Comparison of ENCODE assay signal across 25 cellular contexts in genomic region chr5:93632327-93632726, GRCh38.
"Had no signal": no experiment of that assay in that cellular context is flagged by ENCODE, and none has a peak within 500 bp of the region (broad histone marks: within the 10 kb centered on the region; RNA-seq: fewer than 3 reads in every experiment).

No MANE protein-coding gene starts in this region.

- H3K9me3 ChIP-seq: prostate gland, right lobe of liver, spleen, tibial artery, upper lobe of left lung, uterus had no signal

- H3K36me3 ChIP-seq: prostate gland, right lobe of liver, tibial artery, upper lobe of left lung, uterus had no signal

- H3K27ac ChIP-seq: coronary artery, hepatocyte, parathyroid adenoma, prostate gland, right lobe of liver, spleen, tibial artery, upper lobe of left lung, uterus had no signal

- H3K4me3 ChIP-seq: coronary artery, dorsolateral prefrontal cortex, hepatocyte, lung, prostate gland, right lobe of liver, spleen, tibial artery, upper lobe of left lung, uterus had no signal

- H3K27me3 ChIP-seq: dorsolateral prefrontal cortex, hepatocyte, right lobe of liver, spleen, tibial artery, upper lobe of left lung, uterus had no signal

- H3K4me3 Mint-ChIP-seq: naive B cell; nephron; stimulated activated memory B cell treated with anti-CD40 and anti-IgM and Interleukin-4, amounts not matched to agents 10 μg/mL and 1 μg/mL and 100 μg/mL, for 72 hours; stimulated activated naive CD8-positive, alpha-beta T cell treated with anti-CD3 and anti-CD28 coated beads, Interleukin-15, Interleukin-2, amounts not matched to agents 100 ng/mL and 50 ng/mL, for 24 hours had no signal

- H3K9me3 Mint-ChIP-seq: naive B cell; nephron; stimulated activated memory B cell treated with anti-CD40 and anti-IgM and Interleukin-4, amounts not matched to agents 10 μg/mL and 1 μg/mL and 100 μg/mL, for 72 hours; stimulated activated naive CD8-positive, alpha-beta T cell treated with anti-CD3 and anti-CD28 coated beads, Interleukin-15, Interleukin-2, amounts not matched to agents 100 ng/mL and 50 ng/mL, for 24 hours had no signal

- ATAC-seq: left colon; left ventricle myocardium superior; right lobe of liver; stimulated activated memory B cell treated with anti-CD40 and anti-IgM and Interleukin-4, amounts not matched to agents 10 μg/mL and 1 μg/mL and 100 μg/mL, for 72 hours had no signal

- H3K4me1 Mint-ChIP-seq: nephron; stimulated activated memory B cell treated with anti-CD40 and anti-IgM and Interleukin-4, amounts not matched to agents 10 μg/mL and 1 μg/mL and 100 μg/mL, for 72 hours had no signal

- H3K4me1 ChIP-seq: parathyroid adenoma, prostate gland, right lobe of liver, spleen, tibial artery, upper lobe of left lung, uterus had no signal

- H3K27ac Mint-ChIP-seq: nephron; stimulated activated memory B cell treated with anti-CD40 and anti-IgM and Interleukin-4, amounts not matched to agents 10 μg/mL and 1 μg/mL and 100 μg/mL, for 72 hours; stimulated activated naive CD8-positive, alpha-beta T cell treated with anti-CD3 and anti-CD28 coated beads, Interleukin-15, Interleukin-2, amounts not matched to agents 100 ng/mL and 50 ng/mL, for 24 hours had no signal

- DNase-seq: dorsolateral prefrontal cortex; effector CD8-positive, alpha-beta T cell; foreskin fibroblast; head of caudate nucleus; left colon; left ventricle myocardium superior; mesendoderm; naive B cell; retina; right lobe of liver; spleen; stimulated activated CD4-positive, alpha-beta T cell treated with anti-CD3 and anti-CD28 coated beads, Interleukin-15, amount 100 ng/mL, for 24 hours; stimulated activated CD4-positive, alpha-beta T cell treated with anti-CD3 and anti-CD28 coated beads, Interleukin-1b, Interleukin-23, amount 100 ng/mL, for 48 hours; stimulated activated CD4-positive, alpha-beta T cell treated with anti-CD3 and anti-CD28 coated beads, Interleukin-4, amount 100 ng/mL, for 24 hours; tibial artery; upper lobe of left lung; uterus had no signal

- H3K27me3 Mint-ChIP-seq: naive B cell; stimulated activated memory B cell treated with anti-CD40 and anti-IgM and Interleukin-4, amounts not matched to agents 10 μg/mL and 1 μg/mL and 100 μg/mL, for 72 hours; stimulated activated naive CD8-positive, alpha-beta T cell treated with anti-CD3 and anti-CD28 coated beads, Interleukin-15, Interleukin-2, amounts not matched to agents 100 ng/mL and 50 ng/mL, for 24 hours had no signal
